2 cellular contexts compared by ENCODE assay signal in the genomic region with DNA sequence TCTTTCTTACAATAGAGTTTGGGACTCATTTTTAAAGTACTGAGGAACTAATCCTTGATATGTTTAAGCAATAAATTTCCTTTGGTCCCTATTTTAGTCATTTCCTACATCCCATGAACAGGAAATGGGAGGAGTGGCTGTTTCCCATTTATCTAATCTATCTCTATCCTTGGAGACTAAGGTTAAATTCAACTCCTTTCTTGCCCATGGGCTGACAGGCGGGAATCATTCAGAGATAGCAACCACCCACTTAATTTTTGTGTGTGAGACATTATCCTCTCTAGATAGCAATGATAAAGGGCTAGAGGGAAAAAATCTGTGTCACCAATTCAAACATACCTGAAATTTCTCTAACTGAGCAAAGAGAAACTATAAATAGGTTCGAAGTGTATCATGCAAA.
TF ChIP-seq lines count a peak whose summit lies in the region.

No MANE protein-coding gene starts in this region.

TF ChIP-seq in SK-N-SH, 30 proteins besides CTCF, POLR2A, EP300 and RAD21 (continued from another document):
- TF ChIP-seq, protein P1, sequence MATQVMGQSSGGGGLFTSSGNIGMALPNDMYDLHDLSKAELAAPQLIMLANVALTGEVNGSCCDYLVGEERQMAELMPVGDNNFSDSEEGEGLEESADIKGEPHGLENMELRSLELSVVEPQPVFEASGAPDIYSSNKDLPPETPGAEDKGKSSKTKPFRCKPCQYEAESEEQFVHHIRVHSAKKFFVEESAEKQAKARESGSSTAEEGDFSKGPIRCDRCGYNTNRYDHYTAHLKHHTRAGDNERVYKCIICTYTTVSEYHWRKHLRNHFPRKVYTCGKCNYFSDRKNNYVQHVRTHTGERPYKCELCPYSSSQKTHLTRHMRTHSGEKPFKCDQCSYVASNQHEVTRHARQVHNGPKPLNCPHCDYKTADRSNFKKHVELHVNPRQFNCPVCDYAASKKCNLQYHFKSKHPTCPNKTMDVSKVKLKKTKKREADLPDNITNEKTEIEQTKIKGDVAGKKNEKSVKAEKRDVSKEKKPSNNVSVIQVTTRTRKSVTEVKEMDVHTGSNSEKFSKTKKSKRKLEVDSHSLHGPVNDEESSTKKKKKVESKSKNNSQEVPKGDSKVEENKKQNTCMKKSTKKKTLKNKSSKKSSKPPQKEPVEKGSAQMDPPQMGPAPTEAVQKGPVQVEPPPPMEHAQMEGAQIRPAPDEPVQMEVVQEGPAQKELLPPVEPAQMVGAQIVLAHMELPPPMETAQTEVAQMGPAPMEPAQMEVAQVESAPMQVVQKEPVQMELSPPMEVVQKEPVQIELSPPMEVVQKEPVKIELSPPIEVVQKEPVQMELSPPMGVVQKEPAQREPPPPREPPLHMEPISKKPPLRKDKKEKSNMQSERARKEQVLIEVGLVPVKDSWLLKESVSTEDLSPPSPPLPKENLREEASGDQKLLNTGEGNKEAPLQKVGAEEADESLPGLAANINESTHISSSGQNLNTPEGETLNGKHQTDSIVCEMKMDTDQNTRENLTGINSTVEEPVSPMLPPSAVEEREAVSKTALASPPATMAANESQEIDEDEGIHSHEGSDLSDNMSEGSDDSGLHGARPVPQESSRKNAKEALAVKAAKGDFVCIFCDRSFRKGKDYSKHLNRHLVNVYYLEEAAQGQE (IDR thresholded peaks at IDR 0.05; ENCODE audit: low read depth, low read length), result no peak
- TF ChIP-seq RCOR1 (IDR thresholded peaks at IDR 0.05; ENCODE audit: low read length), result peak; percentile 61; the same call in 1 of the 2 replicates

TF ChIP-seq in SK-N-SH treated with all-trans-retinoic acid at 6 μM for 48 hours, 23 proteins besides CTCF, POLR2A, EP300 and RAD21 (continued from another document):
- TF ChIP-seq TCF4 (CRISPR knock-in tag; IDR thresholded peaks at IDR 0.05; ENCODE audit: borderline replicate concordance) (no peak), TOX (CRISPR knock-in tag; IDR thresholded peaks at IDR 0.05; ENCODE audit: borderline replicate concordance) (no peak), SNAI2 (CRISPR knock-in tag; IDR thresholded peaks at IDR 0.05) (no peak), CSDC2 (CRISPR knock-in tag; IDR thresholded peaks at IDR 0.05) (no peak), PPARA (CRISPR knock-in tag; IDR thresholded peaks at IDR 0.05; ENCODE audit: borderline replicate concordance) (no peak), BACH2 (CRISPR knock-in tag; IDR thresholded peaks at IDR 0.05; ENCODE audit: borderline replicate concordance) (no peak), ZNF8 (CRISPR knock-in tag; IDR thresholded peaks at IDR 0.05) (no peak), ZFP30 (CRISPR knock-in tag; IDR thresholded peaks at IDR 0.05) (no peak)
- TF ChIP-seq, protein P2, sequence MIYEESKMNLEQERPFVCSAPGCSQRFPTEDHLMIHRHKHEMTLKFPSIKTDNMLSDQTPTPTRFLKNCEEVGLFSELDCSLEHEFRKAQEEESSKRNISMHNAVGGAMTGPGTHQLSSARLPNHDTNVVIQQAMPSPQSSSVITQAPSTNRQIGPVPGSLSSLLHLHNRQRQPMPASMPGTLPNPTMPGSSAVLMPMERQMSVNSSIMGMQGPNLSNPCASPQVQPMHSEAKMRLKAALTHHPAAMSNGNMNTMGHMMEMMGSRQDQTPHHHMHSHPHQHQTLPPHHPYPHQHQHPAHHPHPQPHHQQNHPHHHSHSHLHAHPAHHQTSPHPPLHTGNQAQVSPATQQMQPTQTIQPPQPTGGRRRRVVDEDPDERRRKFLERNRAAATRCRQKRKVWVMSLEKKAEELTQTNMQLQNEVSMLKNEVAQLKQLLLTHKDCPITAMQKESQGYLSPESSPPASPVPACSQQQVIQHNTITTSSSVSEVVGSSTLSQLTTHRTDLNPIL (CRISPR knock-in tag; IDR thresholded peaks at IDR 0.05; ENCODE audit: low read depth), result no peak
- TF ChIP-seq, protein P3, sequence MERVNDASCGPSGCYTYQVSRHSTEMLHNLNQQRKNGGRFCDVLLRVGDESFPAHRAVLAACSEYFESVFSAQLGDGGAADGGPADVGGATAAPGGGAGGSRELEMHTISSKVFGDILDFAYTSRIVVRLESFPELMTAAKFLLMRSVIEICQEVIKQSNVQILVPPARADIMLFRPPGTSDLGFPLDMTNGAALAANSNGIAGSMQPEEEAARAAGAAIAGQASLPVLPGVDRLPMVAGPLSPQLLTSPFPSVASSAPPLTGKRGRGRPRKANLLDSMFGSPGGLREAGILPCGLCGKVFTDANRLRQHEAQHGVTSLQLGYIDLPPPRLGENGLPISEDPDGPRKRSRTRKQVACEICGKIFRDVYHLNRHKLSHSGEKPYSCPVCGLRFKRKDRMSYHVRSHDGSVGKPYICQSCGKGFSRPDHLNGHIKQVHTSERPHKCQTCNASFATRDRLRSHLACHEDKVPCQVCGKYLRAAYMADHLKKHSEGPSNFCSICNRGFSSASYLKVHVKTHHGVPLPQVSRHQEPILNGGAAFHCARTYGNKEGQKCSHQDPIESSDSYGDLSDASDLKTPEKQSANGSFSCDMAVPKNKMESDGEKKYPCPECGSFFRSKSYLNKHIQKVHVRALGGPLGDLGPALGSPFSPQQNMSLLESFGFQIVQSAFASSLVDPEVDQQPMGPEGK (CRISPR knock-in tag; IDR thresholded peaks at IDR 0.05; ENCODE audit: borderline replicate concordance), result no peak
- TF ChIP-seq, protein P4, sequence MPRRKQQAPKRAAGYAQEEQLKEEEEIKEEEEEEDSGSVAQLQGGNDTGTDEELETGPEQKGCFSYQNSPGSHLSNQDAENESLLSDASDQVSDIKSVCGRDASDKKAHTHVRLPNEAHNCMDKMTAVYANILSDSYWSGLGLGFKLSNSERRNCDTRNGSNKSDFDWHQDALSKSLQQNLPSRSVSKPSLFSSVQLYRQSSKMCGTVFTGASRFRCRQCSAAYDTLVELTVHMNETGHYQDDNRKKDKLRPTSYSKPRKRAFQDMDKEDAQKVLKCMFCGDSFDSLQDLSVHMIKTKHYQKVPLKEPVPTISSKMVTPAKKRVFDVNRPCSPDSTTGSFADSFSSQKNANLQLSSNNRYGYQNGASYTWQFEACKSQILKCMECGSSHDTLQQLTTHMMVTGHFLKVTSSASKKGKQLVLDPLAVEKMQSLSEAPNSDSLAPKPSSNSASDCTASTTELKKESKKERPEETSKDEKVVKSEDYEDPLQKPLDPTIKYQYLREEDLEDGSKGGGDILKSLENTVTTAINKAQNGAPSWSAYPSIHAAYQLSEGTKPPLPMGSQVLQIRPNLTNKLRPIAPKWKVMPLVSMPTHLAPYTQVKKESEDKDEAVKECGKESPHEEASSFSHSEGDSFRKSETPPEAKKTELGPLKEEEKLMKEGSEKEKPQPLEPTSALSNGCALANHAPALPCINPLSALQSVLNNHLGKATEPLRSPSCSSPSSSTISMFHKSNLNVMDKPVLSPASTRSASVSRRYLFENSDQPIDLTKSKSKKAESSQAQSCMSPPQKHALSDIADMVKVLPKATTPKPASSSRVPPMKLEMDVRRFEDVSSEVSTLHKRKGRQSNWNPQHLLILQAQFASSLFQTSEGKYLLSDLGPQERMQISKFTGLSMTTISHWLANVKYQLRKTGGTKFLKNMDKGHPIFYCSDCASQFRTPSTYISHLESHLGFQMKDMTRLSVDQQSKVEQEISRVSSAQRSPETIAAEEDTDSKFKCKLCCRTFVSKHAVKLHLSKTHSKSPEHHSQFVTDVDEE (CRISPR knock-in tag; IDR thresholded peaks at IDR 0.05), result no peak
TF ChIP-seq in SK-N-SH treated with all-trans-retinoic acid at 6 μM for 48 hours: peak in this region for 0.
